In genomic region chr7:155643804-155644177, GRCh38 we compare ENCODE assay signal across 8 cellular contexts. TPM values are rescaled to one million over a fixed set of nuclear protein-coding genes. Genes with fewer than 3 reads are reported as not detected.
A peak's percentile ranks its signal among the peaks of the same experiment; 100 is the strongest.
DNase-seq lines count a peak whose midpoint lies in the region; ATAC-seq and TF ChIP-seq lines count a peak whose summit lies in the region.

No MANE protein-coding gene starts in this region.

- no peaks in the 10 kb centered on the region for H3K27me3 Mint-ChIP-seq in activated naive CD4-positive, alpha-beta T cell treated with anti-CD3 and anti-CD28 coated beads, Interleukin-2, amount 50 U/mL, for 24 hours

- POLR2A ChIA-PET in PC-9 (lab: Charles Lee; ENCODE audit: unreplicated experiment) = interaction anchor here (1.0 kb wide), 1 partner anchor 22 kb away, joined by 6 read pairs; no protein-coding TSS in a partner anchor

- H3K4me1 ChIP-seq in PC-9 (replicated peaks; ENCODE audit: insufficient read depth) (peaks cover 20% of the 10 kb centered on the region), esophagus squamous epithelium (peaks cover 11 to 37% (median 19%) of the 10 kb centered on the region in 3 donors), trophoblast cell (ENCODE audit: control insufficient read depth in 1 of 2, insufficient read depth in 2 of 2, low read length in 2 of 2) (peaks cover 2 to 4% of the 10 kb centered on the region in 2 experiments)

- no peak overlapping the region for H2BK5ac ChIP-seq in trophoblast cell (ENCODE audit: low read depth, low read length, poor library complexity)

- H3K4me3 Mint-ChIP-seq in activated naive CD4-positive, alpha-beta T cell treated with anti-CD3 and anti-CD28 coated beads, Interleukin-2, amount 50 U/mL, for 24 hours = peak overlapping the region; percentile 99

- H3K9me3 Mint-ChIP-seq in activated naive CD4-positive, alpha-beta T cell treated with anti-CD3 and anti-CD28 coated beads, Interleukin-2, amount 50 U/mL, for 24 hours = peaks cover 4% of the 10 kb centered on the region

- intact Hi-C loops in PC-9 (cut with micrococcal nuclease; ENCODE audit: unreplicated experiment) (loop anchor here (2.0 kb wide), 2 partner anchors 17 to 715 kb away; no protein-coding TSS in a partner anchor), esophagus squamous epithelium (cut with DNase I) (no loop called here)

- H3K79me1 ChIP-seq in trophoblast cell (ENCODE audit: low read length) = peaks cover 13% of the 10 kb centered on the region

- TF ChIP-seq CTCF in PC-9 (conservative IDR thresholded peaks at IDR 0.05) (no peak), esophagus squamous epithelium (IDR thresholded peaks at IDR 0.05) (no peak)

- no peak for ATAC-seq in HG03139 (IDR thresholded peaks at IDR 0.05; ENCODE audit: unreplicated experiment)

- H3K27ac ChIP-seq in PC-9 (peak overlapping the region; percentile 77), esophagus squamous epithelium (peak overlapping the region; percentile 89 to 98 (median 94)), trophoblast cell (ENCODE audit: low read depth, low read length) (peak overlapping the region; percentile 91)

- H3K79me2 ChIP-seq in PC-9 (ENCODE audit: low read depth) (peaks cover 57% of the 10 kb centered on the region), trophoblast cell (ENCODE audit: control insufficient read depth, insufficient read depth, low read length, poor library complexity) (peaks cover 16% of the 10 kb centered on the region)

- H3K4me3 ChIP-seq in PC-9 = peak overlapping the region; percentile 83
- peak overlapping the region; percentile 72 to 97 (median 89) for H3K4me3 ChIP-seq in esophagus squamous epithelium
- H3K4me3 ChIP-seq in trophoblast cell (ENCODE audit: low read depth, low read length) = peak overlapping the region; percentile 99

- H3K27me3 ChIP-seq in PC-9 (ENCODE audit: insufficient read depth, low read depth) (no peaks in the 10 kb centered on the region), esophagus squamous epithelium (no peaks in the 10 kb centered on the region), trophoblast cell (ENCODE audit: insufficient read depth, low read length) (no peaks in the 10 kb centered on the region)

- H4K12ac ChIP-seq in trophoblast cell (ENCODE audit: low read depth, low read length) = peak overlapping the region; percentile 78

- no peak overlapping the region for H2BK12ac ChIP-seq in trophoblast cell (ENCODE audit: low read length)

- H3K27ac Mint-ChIP-seq in activated naive CD4-positive, alpha-beta T cell treated with anti-CD3 and anti-CD28 coated beads, Interleukin-2, amount 50 U/mL, for 24 hours = peak overlapping the region; percentile 99

- WGBS in esophagus squamous epithelium, 2 donors = 1% methylated on average over 6 to 24 of the region's 32 CpGs
- WGBS in trophoblast cell (ENCODE audit: extremely low coverage, insufficient coverage, insufficient read length) = no CpG with 5 or more reads among the region's 32 CpGs

- peak overlapping the region; percentile 98 for H2AFZ ChIP-seq in PC-9
- peak overlapping the region; percentile 92 for H2AFZ ChIP-seq in trophoblast cell (ENCODE audit: insufficient read depth, low read length, poor library complexity)

- H4K8ac ChIP-seq in trophoblast cell (ENCODE audit: low read depth, low read length) = peak overlapping the region; percentile 96

- peaks cover 39% of the 10 kb centered on the region for H3K36me3 ChIP-seq in PC-9 (ENCODE audit: low read depth)
- peaks cover 0 to 39% (median 9%) of the 10 kb centered on the region in 3 donors for H3K36me3 ChIP-seq in esophagus squamous epithelium
- H3K36me3 ChIP-seq in trophoblast cell (ENCODE audit: control insufficient read depth in 1 of 2, insufficient read depth in 2 of 2, low read length in 2 of 2) = peaks cover 9 to 14% of the 10 kb centered on the region in 2 experiments

- no peaks in the 10 kb centered on the region; the same call in 1 of the 2 replicates for H3F3A ChIP-seq in PC-9 (ENCODE audit: insufficient read depth, low read depth)

- H3K14ac ChIP-seq in trophoblast cell (ENCODE audit: low read length) = peak overlapping the region; percentile 36

- H3K9me3 ChIP-seq in PC-9 (ENCODE audit: insufficient read depth, low read depth) (peaks cover 32% of the 10 kb centered on the region), esophagus squamous epithelium (peaks cover 0 to 9% (median 5%) of the 10 kb centered on the region in 3 donors), trophoblast cell (ENCODE audit: insufficient read depth, low read depth, low read length) (peaks cover 4% of the 10 kb centered on the region)

- TF ChIP-seq POLR2A in esophagus squamous epithelium (IDR thresholded peaks at IDR 0.05) = no peak

- H3K9ac ChIP-seq in trophoblast cell (ENCODE audit: low read length) = peak overlapping the region; percentile 85

- CTCF ChIA-PET in PC-9 (lab: Charles Lee) = no interaction called here

- peak overlapping the region; percentile 79 for H3K18ac ChIP-seq in trophoblast cell (ENCODE audit: low read length)

- H3K23ac ChIP-seq in trophoblast cell (ENCODE audit: low read length) = no peak overlapping the region

- H2BK120ac ChIP-seq in trophoblast cell (ENCODE audit: insufficient read depth, low read length, poor library complexity) = peak overlapping the region; percentile 62

- no peak for DNase-seq in activated naive CD4-positive, alpha-beta T cell (lab: John Stamatoyannopoulos, UW)
- DNase-seq in PC-9 (no peak), esophagus squamous epithelium (lab: John Stamatoyannopoulos, UW) (no peak), trophoblast cell (no peak), UCSD-AML1 (lab: John Stamatoyannopoulos, UW; ENCODE audit: unreplicated experiment) (no peak)
- DNase-seq in stimulated activated CD4-positive, alpha-beta T cell treated with anti-CD3 and anti-CD28 coated beads, Interleukin-2, amount 100 ng/mL, for 48 hours = no peak

- H4K91ac ChIP-seq in trophoblast cell (ENCODE audit: low read depth, low read length) = peak overlapping the region; percentile 97

- H3K4me2 ChIP-seq in PC-9 (peak overlapping the region; percentile 94), trophoblast cell (ENCODE audit: low read length) (peak overlapping the region; percentile 95)

- no TSS peak for BruUV-seq in PC-9 (replicated peaks; lab: Mats Ljungman, UMichigan)

- peaks cover 15% of the 10 kb centered on the region; the same call in 1 of the 2 replicates for H4K20me1 ChIP-seq in PC-9 (ENCODE audit: insufficient read depth)

- H3K4ac ChIP-seq in trophoblast cell (ENCODE audit: low read depth, low read length) = peak overlapping the region; percentile 38

- H3K9me2 ChIP-seq in PC-9 (ENCODE audit: insufficient read depth) = no peaks in the 10 kb centered on the region

- H3K4me1 Mint-ChIP-seq in activated naive CD4-positive, alpha-beta T cell treated with anti-CD3 and anti-CD28 coated beads, Interleukin-2, amount 50 U/mL, for 24 hours = peaks cover 41% of the 10 kb centered on the region

- H2AK5ac ChIP-seq in trophoblast cell (ENCODE audit: low read length) = no peak overlapping the region

- H3K36me3 Mint-ChIP-seq in activated naive CD4-positive, alpha-beta T cell treated with anti-CD3 and anti-CD28 coated beads, Interleukin-2, amount 50 U/mL, for 24 hours = peaks cover 38% of the 10 kb centered on the region

RNA-seq across cellular contexts. Expression of gene RBM33, which starts 0.7 kb away (rescaled TPM):
- 85.7 and 113 TPM in 2 replicates for total RNA-seq in PC-9 (2021)
- 10 to 100 TPM; 20.3 to 45.6 (median 26.9) TPM for total RNA-seq in esophagus squamous epithelium
- polyA plus RNA-seq in trophoblast cell (2013) = 28.0 and 29.0 TPM in 2 replicates
